ENCODE assay signal across 14 cellular contexts in the genomic region with DNA sequence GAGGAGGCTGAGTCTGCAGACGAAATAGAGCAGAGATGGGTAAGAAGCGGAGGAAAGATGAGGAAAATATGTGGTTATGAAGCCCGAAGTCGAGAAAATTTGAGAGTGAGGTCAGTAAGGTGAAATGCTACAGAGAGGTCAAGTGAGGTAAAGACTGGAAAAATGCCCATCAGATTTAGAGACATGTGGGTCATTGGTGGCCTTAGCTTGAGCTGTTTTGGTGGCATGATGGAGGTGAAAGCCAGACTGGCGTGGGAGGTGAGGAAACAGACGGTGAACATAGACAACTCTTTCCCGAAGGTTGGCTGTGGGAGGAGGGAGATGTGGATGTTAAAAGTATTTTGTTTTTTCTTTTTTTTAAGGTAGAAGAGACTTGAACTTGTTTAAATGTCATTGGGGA.
"Had no signal": no experiment of that assay in that cellular context is flagged by ENCODE, and none has a peak within 500 bp of the region (broad histone marks: within the 10 kb centered on the region; RNA-seq: fewer than 3 reads in every experiment).

No MANE protein-coding gene starts in this region.

- H3K27me3 ChIP-seq: brain microvascular endothelial cell, esophagus squamous epithelium, upper lobe of right lung had no signal

- H3K9me3 ChIP-seq: esophagus squamous epithelium, upper lobe of right lung had no signal

- DNase-seq: activated CD4-positive, alpha-beta T cell treated with anti-CD3 and anti-CD28 coated beads, Interleukin-2, amount 10 ng/mL, durations not matched to agents 7 days and 5 days; activated CD8-positive, alpha-beta memory T cell treated with anti-CD3 and anti-CD28 coated beads, Interleukin-2, amount 50 U/mL, for 48 hours; activated gamma-delta T cell treated with Interleukin-2 at 50 U/mL for 16 hours; activated T-cell treated with anti-CD3 and anti-CD28 coated beads, Interleukin-2, amount 50 U/mL, for 72 hours; amygdala; brain microvascular endothelial cell; esophagus squamous epithelium; stimulated activated CD4-positive, alpha-beta T cell treated with anti-CD3 and anti-CD28 coated beads, Interleukin-2, amount 100 ng/mL, for 48 hours; T-cell; T-helper 9 cell; upper lobe of right lung had no signal

- H3K4me3 ChIP-seq: esophagus squamous epithelium, SK-N-MC, upper lobe of right lung had no signal

- H3K36me3 ChIP-seq: brain microvascular endothelial cell, esophagus squamous epithelium, upper lobe of right lung had no signal

- FAIRE-seq: endometrium had no signal

- H3K27ac ChIP-seq: brain microvascular endothelial cell, SK-N-MC, upper lobe of right lung had no signal

- ATAC-seq: activated T-cell treated with anti-CD3 and anti-CD28 coated beads, Interleukin-2, amount 50 U/mL, for 72 hours; stimulated activated memory B cell treated with anti-CD40 and anti-IgM and Interleukin-4, amounts not matched to agents 10 μg/mL and 1 μg/mL and 100 μg/mL, for 72 hours; T-cell; upper lobe of right lung had no signal
